In the genomic region with DNA sequence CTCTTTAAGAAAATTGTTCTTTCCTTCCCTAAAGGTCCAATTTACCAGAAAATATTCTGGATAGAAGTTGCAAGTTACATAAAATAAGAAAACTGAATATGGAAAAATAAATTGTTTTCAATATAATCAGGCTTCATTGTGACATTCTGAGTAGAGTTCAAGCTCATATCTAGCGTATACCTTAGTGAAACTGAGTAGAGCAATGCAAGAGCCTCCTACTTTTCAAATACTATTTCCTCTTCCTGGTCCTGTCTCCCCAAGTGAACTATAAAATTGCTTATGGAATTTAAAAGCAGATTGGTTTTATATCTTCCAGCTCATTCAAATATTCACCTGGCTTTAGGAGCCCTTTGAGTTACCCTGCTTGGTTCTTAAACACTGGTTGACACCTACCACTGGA, we compare ENCODE assay signal across 22 cellular contexts.
"Had no signal": no experiment of that assay in that cellular context is flagged by ENCODE, and none has a peak within 500 bp of the region (broad histone marks: within the 10 kb centered on the region; RNA-seq: fewer than 3 reads in every experiment).

No MANE protein-coding gene starts in this region.

- H3K4me3 ChIP-seq: MG63 had no signal

- H3K9ac ChIP-seq: SK-N-SH had no signal

- H3K36me3 ChIP-seq: MG63 had no signal

- ATAC-seq: Panc1, PC-3 had no signal

- H3K4me2 ChIP-seq: SK-N-SH had no signal

- H3K9me3 ChIP-seq: SK-N-SH had no signal

- H3K27ac ChIP-seq: RWPE1 had no signal

- DNase-seq: IMR-90; Karpas-422; KG1; MG63; NCI-H1092; NCI-H1417 treated with DMSO at 0.1 percent for 48 hours; NCI-H146; NCI-H1694 treated with DMSO at 0.1 percent for 48 hours; NCI-H1930; NCI-H2107; NCI-H2171; NCI-H226; NCI-H446; NCI-H510A; NCI-H524 treated with DMSO at 0.1 percent for 48 hours; NCI-H82; NK-92 treated with Interleukin-12 subunit alpha and Interleukin-12 subunit beta, amount 100 ng/mL, for 24 hours; PC-3; SHP77; SK-N-SH had no signal
